ENCODE assay signal across 10 cellular contexts in genomic region chr9:88651682-88652633, GRCh38.
A peak's percentile ranks its signal among the peaks of the same experiment; 100 is the strongest.
DNase-seq lines count a peak whose midpoint lies in the region; ATAC-seq, FAIRE-seq and TF ChIP-seq lines count a peak whose summit lies in the region.
"Had no signal": no experiment of that assay in that cellular context is flagged by ENCODE, and none has a peak within 500 bp of the region (broad histone marks: within the 10 kb centered on the region; RNA-seq: fewer than 3 reads in every experiment).

No MANE protein-coding gene starts in this region.

- no peak overlapping the region for H3K4me3 ChIP-seq in SJSA1
- no peak overlapping the region for H3K4me3 ChIP-seq in fibroblast of villous mesenchyme (ENCODE audit: low read depth, low read length)
- no peak overlapping the region for H3K4me3 ChIP-seq in pancreas
- H3K4me3 ChIP-seq in Caco-2 (ENCODE audit: low read depth, low read length): no peak overlapping the region

- CTCF ChIA-PET in Caco-2 (lab: Charles Lee): no interaction called here

- H3K36me3 ChIP-seq in SJSA1 (no peaks in the 10 kb centered on the region), pancreas (no peaks in the 10 kb centered on the region), Caco-2 (ENCODE audit: control insufficient read depth, insufficient read depth, low read length) (no peaks in the 10 kb centered on the region)

- H3K9me3 ChIP-seq in SJSA1 (replicated peaks) (no peaks in the 10 kb centered on the region), pancreas (no peaks in the 10 kb centered on the region), Caco-2 (no peaks in the 10 kb centered on the region)

- no peaks in the 10 kb centered on the region for H3K9me3 Mint-ChIP-seq in Caco-2 (ENCODE audit: unreplicated experiment)

- no peaks in the 10 kb centered on the region for H3K4me1 Mint-ChIP-seq in Caco-2 (ENCODE audit: low read depth, unreplicated experiment)

- H3K27ac ChIP-seq in SJSA1 (peak overlapping the region; percentile 76), pancreas (no peak overlapping the region)

- DNase-seq in AG20443 (ENCODE audit: low spot score) (peak; percentile 95), SJSA1 (ENCODE audit: low read depth in 1 of 2, low spot score in 2 of 2) (peak; percentile 87 to 90), fibroblast of villous mesenchyme (ENCODE audit: low read depth) (peak; percentile 96), pancreas (peak in 4 of 6 donors; percentile 13 to 41 (median 36)), Caco-2 (no peak), NCI-H526 (lab: John Stamatoyannopoulos, UW) (no peak)
- DNase-seq: effector CD8-positive, alpha-beta T cell; GF-D8 had no signal

- H3K27ac Mint-ChIP-seq in Caco-2 (ENCODE audit: unreplicated experiment): no peak overlapping the region

- ATAC-seq in pancreas (peak in 3 of 4 donors; percentile 55 to 75 (median 66)), HG03442 (IDR thresholded peaks at IDR 0.05; ENCODE audit: unreplicated experiment) (no peak), HG03457 (IDR thresholded peaks at IDR 0.05; ENCODE audit: unreplicated experiment) (no peak)

- POLR2A ChIA-PET in Caco-2 (lab: Charles Lee): no interaction called here

- H3K4me1 ChIP-seq in SJSA1 (replicated peaks) (peaks cover 47% of the 10 kb centered on the region), pancreas (no peaks in the 10 kb centered on the region), Caco-2 (no peaks in the 10 kb centered on the region)

- TF ChIP-seq CTCF in fibroblast of villous mesenchyme (IDR thresholded peaks at IDR 0.05; ENCODE audit: insufficient read depth, low read depth, low read length) (peak; percentile 37), pancreas (IDR thresholded peaks at IDR 0.05) (no peak), Caco-2 (IDR thresholded peaks at IDR 0.05; ENCODE audit: insufficient read depth in 1 of 2, low read depth in 1 of 2, low read length in 1 of 2, severe bottlenecking in 1 of 2, unreplicated experiment in 1 of 2) (no peak)

- no TSS peak for BruUV-seq in Caco-2 (replicated peaks; lab: Mats Ljungman, UMichigan)

- H3K4me3 Mint-ChIP-seq in Caco-2 (ENCODE audit: unreplicated experiment): no peak overlapping the region

- intact Hi-C loops in pancreas (cut with DNase I): no loop called here
- intact Hi-C loops in Caco-2 (cut with micrococcal nuclease; ENCODE audit: unreplicated experiment): no loop called here

- WGBS in pancreas, 2 donors: 68 to 72% methylated on average over 10 of the region's 10 CpGs

- no peaks in the 10 kb centered on the region for H3K36me3 Mint-ChIP-seq in Caco-2 (ENCODE audit: insufficient read depth, unreplicated experiment)

- H3K27me3 Mint-ChIP-seq in Caco-2 (ENCODE audit: insufficient read depth, unreplicated experiment): no peaks in the 10 kb centered on the region

- no peaks in the 10 kb centered on the region for H3K27me3 ChIP-seq in SJSA1 (replicated peaks)
- H3K27me3 ChIP-seq in pancreas: no peaks in the 10 kb centered on the region
- H3K27me3 ChIP-seq in Caco-2 (replicated peaks; ENCODE audit: control insufficient read depth, insufficient read depth, low read length): no peaks in the 10 kb centered on the region

- FAIRE-seq in pancreas (lab: Jason Lieb, UNC): no peak

Comparison
In these comparisons a context has a peak if more than half of its experiments do, and no peak if none do; other contexts are left out.
1. DNase-seq: peak in AG20443 (single experiment), SJSA1 (2 of 2), fibroblast of villous mesenchyme (single experiment) and pancreas (4 of 6); none in Caco-2 (0 of 2) and NCI-H526 (0 of 2).
2. ATAC-seq: peak in pancreas (3 of 4); none in HG03442 (single experiment) and HG03457 (single experiment).